Comparison of ENCODE assay signal across 32 cellular contexts in genomic region chr6:169908403-169908933, GRCh38.
"Had no signal": no experiment of that assay in that cellular context is flagged by ENCODE, and none has a peak within 500 bp of the region (broad histone marks: within the 10 kb centered on the region; RNA-seq: fewer than 3 reads in every experiment).

No MANE protein-coding gene starts in this region.

- H3K4me1 Mint-ChIP-seq: activated T-helper 17 cell treated with anti-CD3 and anti-CD28 coated beads, Interleukin-2, amount 50 U/mL, for 72 hours; endodermal cell had no signal

- H3K4me1 ChIP-seq: colonic mucosa had no signal

- H3K9me3 ChIP-seq: body of pancreas, colonic mucosa had no signal

- H3K27ac Mint-ChIP-seq: activated B cell treated with CpG ODN at 0.5 μM for 24 hours; activated CD8-positive, alpha-beta T cell treated with anti-CD3 and anti-CD28 coated beads for 36 hours; activated naive CD8-positive, alpha-beta T cell; activated T-helper 17 cell treated with anti-CD3 and anti-CD28 coated beads, Interleukin-2, amount 50 U/mL, for 72 hours; dendritic cell treated with granulocyte-macrophage colony-stimulating factor and Interleukin-4, amounts not matched to agents 40 ng/mL and 50 ng/mL, for 4 days; endodermal cell; T-helper 17 cell; T-helper 2 cell treated with Interferon-gamma antibody and Interleukin-4, amounts not matched to agents 5 μg/mL and 100 μg/mL, for 36 hours had no signal

- H3K36me3 Mint-ChIP-seq: activated naive CD8-positive, alpha-beta T cell had no signal

- H3K27me3 ChIP-seq: body of pancreas, colonic mucosa, dorsolateral prefrontal cortex had no signal

- DNase-seq: activated B cell treated with CpG ODN at 0.5 μM for 24 hours; activated CD4-positive, alpha-beta T cell treated with anti-CD3 and anti-CD28 coated beads for 48 hours; activated CD4-positive, alpha-beta T cell treated with anti-CD3 and anti-CD28 coated beads, Interleukin-2, amount 50 U/mL, for 1 hour; activated CD4-positive, alpha-beta T cell treated with anti-CD3 and anti-CD28 coated beads, Interleukin-2, amount 50 U/mL, for 48 hours; activated CD8-positive, alpha-beta memory T cell treated with anti-CD3 and anti-CD28 coated beads for 24 hours; activated CD8-positive, alpha-beta T cell treated with anti-CD3 and anti-CD28 coated beads for 36 hours; activated effector memory CD4-positive, alpha-beta T cell treated with Interleukin-2 at 50 U/mL for 16 hours; activated gamma-delta T cell treated with Interleukin-2 at 50 U/mL for 16 hours; activated naive CD4-positive, alpha-beta T cell treated with anti-CD3 and anti-CD28 coated beads, Interleukin-2, amount 50 U/mL, for 16 hours; activated naive CD4-positive, alpha-beta T cell treated with Interleukin-2 at 50 U/mL for 16 hours; activated T-cell treated with anti-CD3 and anti-CD28 coated beads, Interleukin-2, amount 50 U/mL, for 4 hours; amniotic stem cell; anterior cingulate cortex; body of pancreas; caudate nucleus; cerebellar nuclear complex; colonic mucosa; dorsolateral prefrontal cortex; effector memory CD4-positive, alpha-beta T cell; endodermal cell; foreskin melanocyte; head of caudate nucleus; T-helper 1 cell; T-helper 17 cell; T1000; WERI-Rb-1 had no signal

- ATAC-seq: activated CD4-positive, CD25-positive, alpha-beta regulatory T cell treated with anti-CD3 and anti-CD28 coated beads, Interleukin-2, amount 50 U/mL, for 24 hours; activated CD8-positive, alpha-beta T cell treated with anti-CD3 and anti-CD28 coated beads for 36 hours; activated T-cell treated with anti-CD3 and anti-CD28 coated beads, Interleukin-2, amount 50 U/mL, for 4 hours; activated T-helper 17 cell treated with anti-CD3 and anti-CD28 coated beads, Interleukin-2, amount 50 U/mL, for 72 hours; body of pancreas; esophagus mucosa; T-helper 17 cell had no signal

- H3K4me3 ChIP-seq: body of pancreas, colonic mucosa, dorsolateral prefrontal cortex had no signal

- H3K4me3 Mint-ChIP-seq: activated B cell treated with CpG ODN at 0.5 μM for 24 hours; activated CD8-positive, alpha-beta T cell treated with anti-CD3 and anti-CD28 coated beads for 36 hours; activated naive CD8-positive, alpha-beta T cell; activated T-cell treated with anti-CD3 and anti-CD28 coated beads, Interleukin-2, amount 50 U/mL, for 4 hours; activated T-helper 17 cell treated with anti-CD3 and anti-CD28 coated beads, Interleukin-2, amount 50 U/mL, for 72 hours; dendritic cell treated with granulocyte-macrophage colony-stimulating factor and Interleukin-4, amounts not matched to agents 40 ng/mL and 50 ng/mL, for 4 days; endodermal cell; T-helper 17 cell; T-helper 2 cell treated with Interferon-gamma antibody and Interleukin-4, amounts not matched to agents 5 μg/mL and 100 μg/mL, for 36 hours had no signal

- H3K27ac ChIP-seq: body of pancreas, colonic mucosa, dorsolateral prefrontal cortex, WERI-Rb-1 had no signal

- H3K27me3 Mint-ChIP-seq: activated B cell treated with CpG ODN at 0.5 μM for 24 hours; activated CD8-positive, alpha-beta T cell treated with anti-CD3 and anti-CD28 coated beads for 36 hours; dendritic cell treated with granulocyte-macrophage colony-stimulating factor and Interleukin-4, amounts not matched to agents 40 ng/mL and 50 ng/mL, for 4 days had no signal

- H3K9me3 Mint-ChIP-seq: activated B cell treated with CpG ODN at 0.5 μM for 24 hours; activated CD8-positive, alpha-beta T cell treated with anti-CD3 and anti-CD28 coated beads for 36 hours; activated T-cell treated with anti-CD3 and anti-CD28 coated beads, Interleukin-2, amount 50 U/mL, for 4 hours; activated T-helper 17 cell treated with anti-CD3 and anti-CD28 coated beads, Interleukin-2, amount 50 U/mL, for 72 hours; dendritic cell treated with granulocyte-macrophage colony-stimulating factor and Interleukin-4, amounts not matched to agents 40 ng/mL and 50 ng/mL, for 4 days; endodermal cell; T-helper 2 cell treated with Interferon-gamma antibody and Interleukin-4, amounts not matched to agents 5 μg/mL and 100 μg/mL, for 36 hours had no signal

- H3K36me3 ChIP-seq: colonic mucosa, WERI-Rb-1 had no signal
